ENCODE assay signal across 1 cellular context in the genomic region with DNA sequence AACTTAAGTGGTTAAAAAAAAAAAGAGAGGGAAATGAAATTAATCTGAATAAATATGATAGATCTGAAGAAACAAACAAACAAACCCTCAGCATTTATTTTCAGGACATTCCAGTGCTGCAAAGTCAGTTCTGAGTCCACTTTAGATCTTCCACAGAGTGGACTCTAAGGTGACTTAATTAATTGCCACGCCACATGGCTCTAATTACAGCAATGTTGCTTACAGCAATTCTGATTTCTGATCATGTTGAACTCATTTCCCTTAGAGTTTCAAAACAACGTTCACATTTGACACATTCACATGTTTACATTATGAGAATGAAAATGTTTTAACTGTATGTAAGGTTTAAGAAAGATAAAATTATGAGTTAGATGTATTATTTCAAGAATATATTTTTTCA.
TF ChIP-seq lines count a peak whose summit lies in the region.

No MANE protein-coding gene starts in this region.

TF ChIP-seq in GM23338, 12 proteins besides CTCF, POLR2A, EP300 and RAD21 (continued from another document):
- no peak for TF ChIP-seq ZNF331 (CRISPR knock-in tag; IDR thresholded peaks at IDR 0.05; ENCODE audit: low read depth)
- TF ChIP-seq, protein P1, sequence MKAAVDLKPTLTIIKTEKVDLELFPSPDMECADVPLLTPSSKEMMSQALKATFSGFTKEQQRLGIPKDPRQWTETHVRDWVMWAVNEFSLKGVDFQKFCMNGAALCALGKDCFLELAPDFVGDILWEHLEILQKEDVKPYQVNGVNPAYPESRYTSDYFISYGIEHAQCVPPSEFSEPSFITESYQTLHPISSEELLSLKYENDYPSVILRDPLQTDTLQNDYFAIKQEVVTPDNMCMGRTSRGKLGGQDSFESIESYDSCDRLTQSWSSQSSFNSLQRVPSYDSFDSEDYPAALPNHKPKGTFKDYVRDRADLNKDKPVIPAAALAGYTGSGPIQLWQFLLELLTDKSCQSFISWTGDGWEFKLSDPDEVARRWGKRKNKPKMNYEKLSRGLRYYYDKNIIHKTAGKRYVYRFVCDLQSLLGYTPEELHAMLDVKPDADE (IDR thresholded peaks at IDR 0.05), result no peak
- TF ChIP-seq JUNB (IDR thresholded peaks at IDR 0.05; ENCODE audit: unreplicated experiment), result no peak
- TF ChIP-seq ZNF114 (CRISPR knock-in tag; IDR thresholded peaks at IDR 0.05), result no peak
- no peak for TF ChIP-seq STAT1 (IDR thresholded peaks at IDR 0.05; ENCODE audit: unreplicated experiment)
- TF ChIP-seq CREB1 (CRISPR knock-in tag; IDR thresholded peaks at IDR 0.05; ENCODE audit: low read depth), result no peak
- TF ChIP-seq, protein P2, sequence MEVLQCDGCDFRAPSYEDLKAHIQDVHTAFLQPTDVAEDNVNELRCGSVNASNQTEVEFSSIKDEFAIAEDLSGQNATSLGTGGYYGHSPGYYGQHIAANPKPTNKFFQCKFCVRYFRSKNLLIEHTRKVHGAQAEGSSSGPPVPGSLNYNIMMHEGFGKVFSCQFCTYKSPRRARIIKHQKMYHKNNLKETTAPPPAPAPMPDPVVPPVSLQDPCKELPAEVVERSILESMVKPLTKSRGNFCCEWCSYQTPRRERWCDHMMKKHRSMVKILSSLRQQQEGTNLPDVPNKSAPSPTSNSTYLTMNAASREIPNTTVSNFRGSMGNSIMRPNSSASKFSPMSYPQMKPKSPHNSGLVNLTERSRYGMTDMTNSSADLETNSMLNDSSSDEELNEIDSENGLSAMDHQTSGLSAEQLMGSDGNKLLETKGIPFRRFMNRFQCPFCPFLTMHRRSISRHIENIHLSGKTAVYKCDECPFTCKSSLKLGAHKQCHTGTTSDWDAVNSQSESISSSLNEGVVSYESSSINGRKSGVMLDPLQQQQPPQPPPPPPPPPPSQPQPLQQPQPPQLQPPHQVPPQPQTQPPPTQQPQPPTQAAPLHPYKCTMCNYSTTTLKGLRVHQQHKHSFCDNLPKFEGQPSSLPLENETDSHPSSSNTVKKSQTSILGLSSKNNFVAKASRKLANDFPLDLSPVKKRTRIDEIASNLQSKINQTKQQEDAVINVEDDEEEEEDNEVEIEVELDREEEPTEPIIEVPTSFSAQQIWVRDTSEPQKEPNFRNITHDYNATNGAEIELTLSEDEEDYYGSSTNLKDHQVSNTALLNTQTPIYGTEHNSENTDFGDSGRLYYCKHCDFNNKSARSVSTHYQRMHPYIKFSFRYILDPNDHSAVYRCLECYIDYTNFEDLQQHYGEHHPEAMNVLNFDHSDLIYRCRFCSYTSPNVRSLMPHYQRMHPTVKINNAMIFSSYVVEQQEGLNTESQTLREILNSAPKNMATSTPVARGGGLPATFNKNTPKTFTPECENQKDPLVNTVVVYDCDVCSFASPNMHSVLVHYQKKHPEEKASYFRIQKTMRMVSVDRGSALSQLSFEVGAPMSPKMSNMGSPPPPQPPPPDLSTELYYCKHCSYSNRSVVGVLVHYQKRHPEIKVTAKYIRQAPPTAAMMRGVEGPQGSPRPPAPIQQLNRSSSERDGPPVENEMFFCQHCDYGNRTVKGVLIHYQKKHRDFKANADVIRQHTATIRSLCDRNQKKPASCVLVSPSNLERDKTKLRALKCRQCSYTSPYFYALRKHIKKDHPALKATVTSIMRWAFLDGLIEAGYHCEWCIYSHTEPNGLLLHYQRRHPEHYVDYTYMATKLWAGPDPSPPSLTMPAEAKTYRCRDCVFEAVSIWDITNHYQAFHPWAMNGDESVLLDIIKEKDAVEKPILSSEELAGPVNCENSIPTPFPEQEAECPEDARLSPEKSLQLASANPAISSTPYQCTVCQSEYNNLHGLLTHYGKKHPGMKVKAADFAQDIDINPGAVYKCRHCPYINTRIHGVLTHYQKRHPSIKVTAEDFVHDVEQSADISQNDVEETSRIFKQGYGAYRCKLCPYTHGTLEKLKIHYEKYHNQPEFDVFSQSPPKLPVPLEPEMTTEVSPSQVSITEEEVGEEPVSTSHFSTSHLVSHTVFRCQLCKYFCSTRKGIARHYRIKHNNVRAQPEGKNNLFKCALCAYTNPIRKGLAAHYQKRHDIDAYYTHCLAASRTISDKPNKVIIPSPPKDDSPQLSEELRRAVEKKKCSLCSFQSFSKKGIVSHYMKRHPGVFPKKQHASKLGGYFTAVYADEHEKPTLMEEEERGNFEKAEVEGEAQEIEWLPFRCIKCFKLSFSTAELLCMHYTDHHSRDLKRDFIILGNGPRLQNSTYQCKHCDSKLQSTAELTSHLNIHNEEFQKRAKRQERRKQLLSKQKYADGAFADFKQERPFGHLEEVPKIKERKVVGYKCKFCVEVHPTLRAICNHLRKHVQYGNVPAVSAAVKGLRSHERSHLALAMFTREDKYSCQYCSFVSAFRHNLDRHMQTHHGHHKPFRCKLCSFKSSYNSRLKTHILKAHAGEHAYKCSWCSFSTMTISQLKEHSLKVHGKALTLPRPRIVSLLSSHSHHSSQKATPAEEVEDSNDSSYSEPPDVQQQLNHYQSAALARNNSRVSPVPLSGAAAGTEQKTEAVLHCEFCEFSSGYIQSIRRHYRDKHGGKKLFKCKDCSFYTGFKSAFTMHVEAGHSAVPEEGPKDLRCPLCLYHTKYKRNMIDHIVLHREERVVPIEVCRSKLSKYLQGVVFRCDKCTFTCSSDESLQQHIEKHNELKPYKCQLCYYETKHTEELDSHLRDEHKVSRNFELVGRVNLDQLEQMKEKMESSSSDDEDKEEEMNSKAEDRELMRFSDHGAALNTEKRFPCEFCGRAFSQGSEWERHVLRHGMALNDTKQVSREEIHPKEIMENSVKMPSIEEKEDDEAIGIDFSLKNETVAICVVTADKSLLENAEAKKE (CRISPR knock-in tag; IDR thresholded peaks at IDR 0.05), result no peak
